ENCODE assay signal across 11 cellular contexts in the genomic region with DNA sequence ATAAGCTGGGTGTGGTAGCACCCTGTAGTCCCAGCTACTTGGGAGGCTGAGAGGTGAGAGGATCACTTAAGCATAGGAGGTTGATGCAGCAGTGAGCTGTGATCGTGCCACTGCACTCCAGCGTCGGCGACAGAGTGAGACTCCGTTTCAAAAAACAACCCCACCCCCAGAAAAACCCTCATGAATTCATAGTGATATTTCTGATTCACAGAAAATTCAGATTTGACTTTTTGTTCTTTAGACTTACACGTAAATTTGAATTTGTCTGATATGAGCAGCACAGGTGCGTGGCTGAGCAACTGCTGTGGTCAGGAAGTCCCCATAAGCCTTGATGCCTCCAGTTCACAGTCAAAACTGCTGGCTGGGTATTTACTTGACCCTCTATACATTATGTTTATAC. TPM values are rescaled to one million over a fixed set of nuclear protein-coding genes. Genes with fewer than 3 reads are reported as not detected.
DNase-seq lines count a peak whose midpoint lies in the region; ATAC-seq and TF ChIP-seq lines count a peak whose summit lies in the region.
"Had no signal": no experiment of that assay in that cellular context is flagged by ENCODE, and none has a peak within 500 bp of the region (broad histone marks: within the 10 kb centered on the region; RNA-seq: fewer than 3 reads in every experiment).

No MANE protein-coding gene starts in this region.

- H3K36me3 Mint-ChIP-seq in HFFc6 (ENCODE audit: low read depth): peaks cover 3% of the 10 kb centered on the region

- H3K9me3 ChIP-seq in OCI-LY7 (ENCODE audit: low read length): peaks cover 10% of the 10 kb centered on the region; the same call in 1 of the 2 replicates
- peaks cover 0 to 19% (median 15%) of the 10 kb centered on the region in 8 donors for H3K9me3 ChIP-seq in spleen
- H3K9me3 ChIP-seq in osteoblast (ENCODE audit: low read depth, low read length): no peaks in the 10 kb centered on the region

- no peaks in the 10 kb centered on the region for H4K20me1 ChIP-seq in OCI-LY7 (ENCODE audit: insufficient read depth, low read length)
- H4K20me1 ChIP-seq in osteoblast (ENCODE audit: insufficient read depth, low read length): no peaks in the 10 kb centered on the region

- no peaks in the 10 kb centered on the region for H3K9me2 ChIP-seq in OCI-LY7 (ENCODE audit: insufficient read depth, low read length)

- WGBS in spleen, 5 donors: 49 to 80% (median 69%) methylated on average over 7 of the region's 7 CpGs

- H3K4me2 ChIP-seq in OCI-LY7 (ENCODE audit: low read length) (peak overlapping the region; percentile 58), osteoblast (ENCODE audit: insufficient read depth, low read length) (no peak overlapping the region)

- ATAC-seq in GM18858 (IDR thresholded peaks at IDR 0.05; ENCODE audit: unreplicated experiment): peak; percentile 81
- peak; percentile 71 for ATAC-seq in HG02623 (IDR thresholded peaks at IDR 0.05; ENCODE audit: unreplicated experiment)

- H3K4me3 Mint-ChIP-seq in HFFc6: no peak overlapping the region

- no peak overlapping the region for H3K27ac Mint-ChIP-seq in HFFc6

- H3K4me3 ChIP-seq in OCI-LY7 (ENCODE audit: low read depth, low read length, poor library complexity, severe bottlenecking) (peak overlapping the region; percentile 25), spleen (no peak overlapping the region), osteoblast (ENCODE audit: insufficient read depth, low read length) (no peak overlapping the region)
- H3K4me3 ChIP-seq: thoracic aorta had no signal

- peak overlapping the region; percentile 84 for H2AFZ ChIP-seq in OCI-LY7 (ENCODE audit: low read length)
- no peak overlapping the region for H2AFZ ChIP-seq in osteoblast (ENCODE audit: low read length)

- no TSS peak for BruUV-seq in OCI-LY7 (replicated peaks; lab: Mats Ljungman, UMichigan)

- DNase-seq in OCI-LY7 (ENCODE audit: low spot score) (peak; percentile 78), spleen (peak; percentile 42), osteoblast (ENCODE audit: insufficient read length, low spot score, missing footprints) (no peak), HFFc6 (no peak), SKM-1 treated with dmso at 0.1 percent for 144 hours (lab: John Stamatoyannopoulos, UW; ENCODE audit: unreplicated experiment) (no peak), NCI-H1694 (lab: John Stamatoyannopoulos, UW) (no peak)
- DNase-seq: GDM1, NCI-H526 treated with DMSO at 0.1 percent for 48 hours had no signal

- H3K79me2 ChIP-seq in OCI-LY7 (ENCODE audit: insufficient read depth, low read depth, low read length) (no peaks in the 10 kb centered on the region), osteoblast (ENCODE audit: insufficient read depth, low read length) (no peaks in the 10 kb centered on the region)

- no peaks in the 10 kb centered on the region for H3K36me3 ChIP-seq in OCI-LY7 (ENCODE audit: insufficient read depth, low read length)
- H3K36me3 ChIP-seq in spleen: no peaks in the 10 kb centered on the region
- H3K36me3 ChIP-seq in osteoblast (ENCODE audit: insufficient read depth, low read length): no peaks in the 10 kb centered on the region
- H3K36me3 ChIP-seq: thoracic aorta had no signal

- TF ChIP-seq CTCF in OCI-LY7 (conservative IDR thresholded peaks at IDR 0.05; ENCODE audit: low read length) (no peak), spleen (IDR thresholded peaks at IDR 0.05 in 8 of 11, conservative IDR thresholded peaks at IDR 0.05 in 3 of 11) (no peak), osteoblast (IDR thresholded peaks at IDR 0.05; ENCODE audit: extremely low read depth, low read depth, low read length) (no peak), HFFc6 (IDR thresholded peaks at IDR 0.05) (no peak)

- intact Hi-C loops in OCI-LY7 (cut with micrococcal nuclease; ENCODE audit: unreplicated experiment) (no loop called here), spleen (cut with DNase I; ENCODE audit: low total_unique reads) (no loop called here)

- POLR2A ChIA-PET in OCI-LY7 (lab: Charles Lee): interaction anchor here (0.6 to 1.4 kb wide), 6 partner anchors 9 to 20 kb away, joined by 3 to 18 read pairs (median 5); a partner anchor contains a TSS

- no peaks in the 10 kb centered on the region for H3K4me1 Mint-ChIP-seq in HFFc6 (ENCODE audit: low read depth)

- H3K4me1 ChIP-seq in OCI-LY7 (ENCODE audit: insufficient read depth, low read length, poor library complexity, severe bottlenecking): peaks cover 16% of the 10 kb centered on the region
- H3K4me1 ChIP-seq in spleen: peaks cover 0 to 16% (median 0%) of the 10 kb centered on the region in 6 donors
- H3K4me1 ChIP-seq in osteoblast (ENCODE audit: insufficient read depth, low read length): no peaks in the 10 kb centered on the region

- H3K27me3 ChIP-seq in spleen (replicated peaks in 1 of 7) (no peaks in the 10 kb centered on the region), osteoblast (ENCODE audit: insufficient read depth, low read length) (no peaks in the 10 kb centered on the region)

- H3K27ac ChIP-seq in OCI-LY7 (ENCODE audit: low read depth, low read length, poor library complexity, severe bottlenecking) (peak overlapping the region; percentile 63), spleen (peak overlapping the region in 4 of 8 donors; percentile 27 to 52 (median 34)), osteoblast (ENCODE audit: low read depth, low read length) (no peak overlapping the region)
- H3K27ac ChIP-seq: thoracic aorta had no signal

- peaks cover 21% of the 10 kb centered on the region for H3K9me3 Mint-ChIP-seq in HFFc6

- H3K27me3 Mint-ChIP-seq in HFFc6 (ENCODE audit: insufficient read depth): 0 out of 2 replicates have a peak, but pooled peaks cover 2% of the 10 kb centered on the region

- TF ChIP-seq POLR2A in spleen (IDR thresholded peaks at IDR 0.05): no peak

- CTCF ChIA-PET in OCI-LY7 (lab: Charles Lee; ENCODE audit: unreplicated experiment): no interaction called here

RNA-seq across cellular contexts. Expression of a gene that starts 10.0 kb away (rescaled TPM):
- 23.0 and 26.4 TPM in 2 replicates for total RNA-seq in OCI-LY7 (2014; rRNA removed; shearing (Covaris generic))
- total RNA-seq in OCI-LY7 (2022) (34.3 and 37.8 TPM in 2 replicates), spleen (10 to 100 TPM; 45.1 to 57.6 (median 52.6) TPM), osteoblast (37.4 and 40.2 TPM in 2 replicates)
- polyA plus RNA-seq in spleen: 10 to 100 TPM; 14.8 to 18.1 (median 15.5) TPM
- total RNA-seq in HFFc6 (2021; fragmentation: NEBNext Ultra II Directional; extraction: Animal tissue kit (Norgen Biotek cat#: 25700)): 10 to 100 TPM; 15.2 to 19.4 (median 16.3) TPM

Comparison
In these comparisons a context has a peak if more than half of its experiments do, and no peak if none do; other contexts are left out.
1. DNase-seq: peak in OCI-LY7 (single experiment) and spleen (single experiment); none in osteoblast (single experiment), HFFc6 (single experiment), SKM-1 treated with dmso at 0.1 percent for 144 hours (single experiment) and NCI-H1694 (single experiment).